In genomic region chr22:35353318-35353717, GRCh38 we compare ENCODE assay signal across 1 cellular context.
TF ChIP-seq lines count a peak whose summit lies in the region.

No MANE protein-coding gene starts in this region.

TF ChIP-seq in GM12878, 131 proteins besides CTCF, POLR2A, EP300 and RAD21:
- TF ChIP-seq MYC (IDR thresholded peaks at IDR 0.05; ENCODE audit: insufficient read depth, insufficient read length, insufficient replicate concordance, low read length, severe bottlenecking) (no peak), IRF4 (IDR thresholded peaks at IDR 0.05; ENCODE audit: low read depth, low read length) (no peak), IKZF2 (IDR thresholded peaks at IDR 0.05) (peak; percentile 82 to 86), MEF2A (IDR thresholded peaks at IDR 0.05; ENCODE audit: insufficient read depth, low read depth, low read length) (no peak), ATF2 (IDR thresholded peaks at IDR 0.05; ENCODE audit: low read length) (no peak), SMAD1 (IDR thresholded peaks at IDR 0.05; ENCODE audit: low read depth, partially characterized antibody) (no peak), KAT2A (conservative IDR thresholded peaks at IDR 0.05; ENCODE audit: control insufficient read depth, low read depth, low read length) (no peak), RELA (IDR thresholded peaks at IDR 0.05; ENCODE audit: borderline replicate concordance, partially characterized antibody) (no peak), CHD1 (IDR thresholded peaks at IDR 0.05; ENCODE audit: low read depth, low read length) (no peak), E2F4 (IDR thresholded peaks at IDR 0.05; ENCODE audit: low read depth, low read length) (no peak), RUNX3 (IDR thresholded peaks at IDR 0.05; ENCODE audit: low read length) (peak; percentile 38; the same call in 1 of the 2 replicates), TBL1XR1 (IDR thresholded peaks at IDR 0.05; ENCODE audit: low read depth, low read length) (no peak), RELB (IDR thresholded peaks at IDR 0.05; ENCODE audit: low read depth) (peak; percentile 56; the same call in 1 of the 2 replicates), BHLHE40 (IDR thresholded peaks at IDR 0.05; ENCODE audit: borderline replicate concordance in 1 of 2, low read depth in 2 of 2, low read length in 1 of 2) (peak; percentile 23 to 51; a peak in 1 of 4 replicates), CREB1 (IDR thresholded peaks at IDR 0.05; ENCODE audit: low read depth) (no peak), YY1 (IDR thresholded peaks at IDR 0.05; ENCODE audit: low read depth, low read length) (0 out of 2 replicates have a peak, but pooled peaks have one; percentile 4), STAT3 (IDR thresholded peaks at IDR 0.05; ENCODE audit: low read depth, low read length) (no peak), GABPA (IDR thresholded peaks at IDR 0.05; ENCODE audit: low read depth) (no peak), KLF5 (IDR thresholded peaks at IDR 0.05; ENCODE audit: partially characterized antibody) (no peak), MTA2 (IDR thresholded peaks at IDR 0.05; ENCODE audit: low read depth) (peak; percentile 32), MAX (IDR thresholded peaks at IDR 0.05; ENCODE audit: low read depth, low read length) (no peak), IKZF1 (conservative IDR thresholded peaks at IDR 0.05) (peak; percentile 90), BMI1 (IDR thresholded peaks at IDR 0.05; ENCODE audit: borderline replicate concordance) (peak; percentile 31; the same call in 1 of the 2 replicates), PRDM15 (CRISPR knock-in tag; IDR thresholded peaks at IDR 0.05) (no peak), RAD51 (IDR thresholded peaks at IDR 0.05) (no peak), DPF2 (IDR thresholded peaks at IDR 0.05) (peak; percentile 71), EGR1 (IDR thresholded peaks at IDR 0.05; ENCODE audit: borderline replicate concordance in 1 of 2, low read depth in 2 of 2, low read length in 2 of 2) (0 out of 3 replicates have a peak, but pooled peaks of 1 of the 2 experiments have one; percentile 59), IRF5 (IDR thresholded peaks at IDR 0.05; ENCODE audit: borderline replicate concordance) (no peak), NBN (IDR thresholded peaks at IDR 0.05) (no peak), GATAD2B (conservative IDR thresholded peaks at IDR 0.05; ENCODE audit: low read depth) (peak; percentile 29; the same call in 1 of the 2 replicates), TCF12 (IDR thresholded peaks at IDR 0.05; ENCODE audit: low read depth, low read length) (peak; percentile 45; the same call in 1 of the 2 replicates), ZNF592 (IDR thresholded peaks at IDR 0.05) (no peak), ZBTB33 (IDR thresholded peaks at IDR 0.05) (no peak), RB1 (IDR thresholded peaks at IDR 0.05; ENCODE audit: borderline replicate concordance) (no peak), SPI1 (IDR thresholded peaks at IDR 0.05; ENCODE audit: borderline replicate concordance, insufficient read depth, low read depth, low read length) (peak; percentile 80), USF2 (IDR thresholded peaks at IDR 0.05; ENCODE audit: borderline replicate concordance, low read depth, low read length) (no peak), ESRRA (IDR thresholded peaks at IDR 0.05; ENCODE audit: low read length) (no peak), SRF (IDR thresholded peaks at IDR 0.05; ENCODE audit: low read depth in 2 of 2, low read length in 2 of 2) (0 out of 4 replicates have a peak, but pooled peaks of 1 of the 2 experiments have one; percentile 14), YBX1 (IDR thresholded peaks at IDR 0.05) (no peak), TARDBP (IDR thresholded peaks at IDR 0.05; ENCODE audit: borderline replicate concordance) (no peak), EED (IDR thresholded peaks at IDR 0.05; ENCODE audit: low read depth) (peak; percentile 91), BACH1 (IDR thresholded peaks at IDR 0.05; ENCODE audit: borderline replicate concordance) (peak; percentile 32; the same call in 1 of the 2 replicates), ZNF207 (IDR thresholded peaks at IDR 0.05; ENCODE audit: borderline replicate concordance) (no peak), NR2C2 (IDR thresholded peaks at IDR 0.05; ENCODE audit: borderline replicate concordance, control insufficient read depth, insufficient read length, low read depth) (no peak), FOS (IDR thresholded peaks at IDR 0.05; ENCODE audit: borderline replicate concordance, extremely low read depth, insufficient read length) (no peak)
TF ChIP-seq in GM12878: peak in this region for 16.
